Comparison of ENCODE assay signal across 1 cellular context in genomic region chr14:104078031-104078455, GRCh38.
TF ChIP-seq lines count a peak whose summit lies in the region.

No MANE protein-coding gene starts in this region.

TF ChIP-seq in WTC11, 78 proteins besides CTCF, POLR2A, EP300 and RAD21 (continued from another document):
- TF ChIP-seq, protein P1, sequence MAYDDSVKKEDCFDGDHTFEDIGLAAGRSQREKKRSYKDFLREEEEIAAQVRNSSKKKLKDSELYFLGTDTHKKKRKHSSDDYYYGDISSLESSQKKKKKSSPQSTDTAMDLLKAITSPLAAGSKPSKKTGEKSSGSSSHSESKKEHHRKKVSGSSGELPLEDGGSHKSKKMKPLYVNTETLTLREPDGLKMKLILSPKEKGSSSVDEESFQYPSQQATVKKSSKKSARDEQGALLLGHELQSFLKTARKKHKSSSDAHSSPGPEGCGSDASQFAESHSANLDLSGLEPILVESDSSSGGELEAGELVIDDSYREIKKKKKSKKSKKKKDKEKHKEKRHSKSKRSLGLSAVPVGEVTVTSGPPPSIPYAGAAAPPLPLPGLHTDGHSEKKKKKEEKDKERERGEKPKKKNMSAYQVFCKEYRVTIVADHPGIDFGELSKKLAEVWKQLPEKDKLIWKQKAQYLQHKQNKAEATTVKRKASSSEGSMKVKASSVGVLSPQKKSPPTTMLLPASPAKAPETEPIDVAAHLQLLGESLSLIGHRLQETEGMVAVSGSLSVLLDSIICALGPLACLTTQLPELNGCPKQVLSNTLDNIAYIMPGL (CRISPR knock-in tag; IDR thresholded peaks at IDR 0.05): no peak
- no peak for TF ChIP-seq ZNF317 (CRISPR knock-in tag; IDR thresholded peaks at IDR 0.05; ENCODE audit: borderline replicate concordance, low read depth)
- no peak for TF ChIP-seq ZNF396 (CRISPR knock-in tag; IDR thresholded peaks at IDR 0.05; ENCODE audit: borderline replicate concordance)
- TF ChIP-seq ETV6 (CRISPR knock-in tag; IDR thresholded peaks at IDR 0.05): no peak
TF ChIP-seq in WTC11: peak in this region for 2.
